In the genomic region with DNA sequence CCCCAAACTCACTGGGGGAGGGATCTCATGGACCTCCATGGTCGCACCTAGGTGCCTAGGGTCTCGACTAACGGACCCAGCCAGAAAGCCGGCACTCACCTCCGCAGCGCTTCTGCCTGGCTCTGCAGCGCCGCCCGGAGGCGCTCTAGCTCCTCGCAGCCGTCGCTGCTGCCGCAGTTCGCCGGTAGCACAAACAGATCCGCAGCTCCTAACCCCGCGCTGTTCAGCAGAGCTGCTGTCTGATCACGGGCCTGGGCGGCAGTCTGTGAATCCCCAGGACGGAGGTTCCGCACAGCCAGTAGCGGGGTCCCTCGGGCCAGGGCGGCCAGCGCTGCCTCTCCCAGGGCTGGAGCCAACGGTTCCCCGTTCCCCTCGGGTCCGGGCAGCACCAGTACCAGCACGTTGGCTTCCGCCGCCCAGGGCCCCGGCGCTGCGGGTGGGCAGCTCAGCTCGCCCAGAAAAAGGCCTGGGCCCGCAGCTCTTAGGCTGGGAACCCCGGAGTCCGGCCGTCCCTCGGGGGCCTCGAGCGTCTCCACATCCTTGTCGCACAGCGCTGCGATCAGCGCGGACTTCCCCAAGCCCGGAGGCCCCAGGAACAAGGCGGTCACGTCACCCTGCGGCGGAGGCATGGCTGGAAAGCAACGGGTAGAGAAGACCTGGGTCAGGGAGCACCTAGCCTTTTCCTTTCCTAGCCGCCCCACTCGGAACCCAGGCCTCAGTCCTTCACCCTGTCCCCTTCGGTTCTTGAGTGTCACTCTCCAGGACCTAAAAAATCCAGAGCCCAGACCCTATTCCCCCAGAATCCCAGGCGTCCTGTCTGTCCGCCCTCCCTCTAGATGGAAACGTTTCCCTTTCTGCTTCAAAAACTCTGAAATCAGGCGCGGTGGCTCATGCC, we compare ENCODE assay signal across 8 cellular contexts. TPM values are rescaled to one million over a fixed set of nuclear protein-coding genes. Genes with fewer than 3 reads are reported as not detected.
A peak's percentile ranks its signal among the peaks of the same experiment; 100 is the strongest.
DNase-seq lines count a peak whose midpoint lies in the region; TF ChIP-seq lines count a peak whose summit lies in the region.

No MANE protein-coding gene starts in this region.

- peak overlapping the region; percentile 86 for H3K9ac ChIP-seq in GM23248
- peak overlapping the region; percentile 89 for H3K9ac ChIP-seq in mesendoderm (ENCODE audit: low read length)

- WGBS in GM23248 (ENCODE audit: low coverage in 1 of 2, low lambda C conversion rate in 2 of 2, missing lambda C conversion rate in 2 of 2), 2 experiments: 3% methylated on average over 56 to 64 of the region's 64 CpGs
- WGBS in mesendoderm (ENCODE audit: extremely low coverage, insufficient coverage, low lambda C conversion rate): no CpG with 5 or more reads among the region's 64 CpGs

- H3K79me2 ChIP-seq in GM23248 (ENCODE audit: insufficient read depth) (peaks cover 82% of the 10 kb centered on the region), mesendoderm (ENCODE audit: control insufficient read depth, insufficient read depth, low read length) (peaks cover 17% of the 10 kb centered on the region)

- H2BK120ac ChIP-seq in mesendoderm (ENCODE audit: low read depth, low read length): no peak overlapping the region

- H3K4ac ChIP-seq in mesendoderm (ENCODE audit: low read depth, low read length): no peak overlapping the region

- H3K9me2 ChIP-seq in GM23248 (ENCODE audit: insufficient read depth): no peaks in the 10 kb centered on the region

- no peak overlapping the region for H2AK5ac ChIP-seq in mesendoderm (ENCODE audit: low read length)

- peak overlapping the region; percentile 89 for H3K56ac ChIP-seq in mesendoderm (ENCODE audit: low read length)

- no peaks in the 10 kb centered on the region for H4K20me1 ChIP-seq in GM23248 (ENCODE audit: insufficient read depth)

- H3K4me2 ChIP-seq in GM23248 (ENCODE audit: unreplicated experiment) (peak overlapping the region; percentile 85), mesendoderm (ENCODE audit: low read length) (peak overlapping the region; percentile 79)

- H3K27me3 ChIP-seq in BE2C (no peaks in the 10 kb centered on the region), GM23248 (replicated peaks; ENCODE audit: insufficient read depth) (no peaks in the 10 kb centered on the region), mesendoderm (ENCODE audit: insufficient read depth, low read length, poor library complexity) (no peaks in the 10 kb centered on the region)

- peak overlapping the region; percentile 79 for H3K27ac ChIP-seq in GM23248
- no peak overlapping the region for H3K27ac ChIP-seq in mesendoderm (ENCODE audit: low read depth, low read length)

- H3K4me3 ChIP-seq in BE2C (ENCODE audit: low read depth, low read length): peak overlapping the region; percentile 92
- peak overlapping the region; percentile 94 for H3K4me3 ChIP-seq in GM23248
- peak overlapping the region; percentile 85 for H3K4me3 ChIP-seq in mesendoderm (ENCODE audit: low read length)

- H3F3A ChIP-seq in GM23248 (ENCODE audit: insufficient read depth): peaks cover 4% of the 10 kb centered on the region; the same call in 1 of the 2 replicates

- no peak overlapping the region for H2BK5ac ChIP-seq in mesendoderm (ENCODE audit: low read length)

- peak; percentile 78 for DNase-seq in BE2C
- peak; percentile 85 for DNase-seq in GM23248
- peak; percentile 88 for DNase-seq in NCI-H748 (lab: John Stamatoyannopoulos, UW; ENCODE audit: unreplicated experiment)
- DNase-seq in activated CD4-positive, alpha-beta T cell treated with anti-CD3 and anti-CD28 coated beads, Interleukin-2, amount 50 U/mL, for 48 hours: peak; percentile 71 to 77
- peak; percentile 59 for DNase-seq in effector CD4-positive, alpha-beta T cell
- peak; percentile 84 for DNase-seq in mesendoderm
- peak; percentile 39 to 44 for DNase-seq in stimulated activated CD8-positive, alpha-beta memory T cell treated with anti-CD3 and anti-CD28 coated beads, Interleukin-15, amount 100 ng/mL, for 4 hours (ENCODE audit: low read depth in 2 of 2)
- no peak for DNase-seq in LoVo (ENCODE audit: low spot score)

- H3K79me1 ChIP-seq in mesendoderm (ENCODE audit: low read length): peaks cover 16% of the 10 kb centered on the region

- H3K18ac ChIP-seq in mesendoderm (ENCODE audit: low read length): peak overlapping the region; percentile 30

- no peak overlapping the region for H4K5ac ChIP-seq in mesendoderm (ENCODE audit: low read length)

- no peaks in the 10 kb centered on the region for H3K9me3 ChIP-seq in BE2C
- H3K9me3 ChIP-seq in GM23248 (ENCODE audit: low read depth): no peaks in the 10 kb centered on the region

- peak; percentile 89 for TF ChIP-seq CTCF in BE2C (IDR thresholded peaks at IDR 0.05; ENCODE audit: low read depth, low read length)

- H3K23ac ChIP-seq in mesendoderm (ENCODE audit: low read length): peak overlapping the region; percentile 48

- in situ Hi-C loops in GM23248 (cut with MboI): no loop called here

- H4K8ac ChIP-seq in mesendoderm (ENCODE audit: low read depth, low read length): no peak overlapping the region

- H3K36me3 ChIP-seq in BE2C (peaks cover 10% of the 10 kb centered on the region; the same call in 1 of the 2 replicates), GM23248 (ENCODE audit: low read depth) (no peaks in the 10 kb centered on the region; the same call in 1 of the 2 replicates), mesendoderm (ENCODE audit: control insufficient read depth, insufficient read depth, low read length) (no peaks in the 10 kb centered on the region)

- H2AFZ ChIP-seq in GM23248: peak overlapping the region; percentile 80

- H3K4me1 ChIP-seq in BE2C (no peaks in the 10 kb centered on the region), GM23248 (ENCODE audit: insufficient read depth) (peaks cover 22% of the 10 kb centered on the region), mesendoderm (ENCODE audit: control insufficient read depth, low read depth, low read length) (peaks cover 1% of the 10 kb centered on the region)

- no peak overlapping the region for H2BK15ac ChIP-seq in mesendoderm (replicated peaks; ENCODE audit: low read depth)

RNA-seq across cellular contexts. Expression of gene IRGQ, which starts 1.0 kb away (rescaled TPM):
- 12.9 TPM for polyA plus RNA-seq in BE2C (2012; ENCODE audit: insufficient read depth, insufficient read length, low read depth)
- total RNA-seq in GM23248 (2014; rRNA removed; shearing (Covaris generic)): 19.9 and 25.5 TPM in 2 replicates
- 5.7 and 6.0 TPM in 2 replicates for polyA plus RNA-seq in GM23248 (2016; fragmentation: Nextera tagmentation; extraction: Ambion mirVana)
- polyA plus RNA-seq in mesendoderm (2013, experiment 1 of 2): 10.8 TPM
- polyA plus RNA-seq in mesendoderm (2013, experiment 2 of 2): 9.5 TPM

RNA-seq across cellular contexts. Expression of gene ZNF576, which starts 1.4 kb away (rescaled TPM):
- polyA plus RNA-seq in BE2C (2012; ENCODE audit: insufficient read depth, insufficient read length, low read depth): 39.9 TPM
- total RNA-seq in GM23248 (2014; rRNA removed; shearing (Covaris generic)): 11.7 and 14.4 TPM in 2 replicates
- polyA plus RNA-seq in GM23248 (2016; fragmentation: Nextera tagmentation; extraction: Ambion mirVana): 19.3 and 22.2 TPM in 2 replicates
- 19.7 TPM for polyA plus RNA-seq in mesendoderm (2013, experiment 1 of 2)
- polyA plus RNA-seq in mesendoderm (2013, experiment 2 of 2): 20.0 TPM

RNA-seq across cellular contexts. Expression of gene SRRM5, which starts 16.9 kb away (rescaled TPM):
- polyA plus RNA-seq in BE2C (2012; ENCODE audit: insufficient read depth, insufficient read length, low read depth): 0.45 TPM
- not detected in 2 replicates for total RNA-seq in GM23248 (2014; rRNA removed; shearing (Covaris generic))
- polyA plus RNA-seq in GM23248 (2016; fragmentation: Nextera tagmentation; extraction: Ambion mirVana): not detected in 2 replicates
- polyA plus RNA-seq in mesendoderm (2013, experiment 1 of 2): 0.08 TPM
- 0.08 TPM for polyA plus RNA-seq in mesendoderm (2013, experiment 2 of 2)

RNA-seq across cellular contexts. Expression of gene PINLYP, which starts 19.4 kb away (rescaled TPM):
- polyA plus RNA-seq in BE2C (2012; ENCODE audit: insufficient read depth, insufficient read length, low read depth): 0.37 TPM
- 1.8 TPM in 1 of 2 replicates, not detected in the other for total RNA-seq in GM23248 (2014; rRNA removed; shearing (Covaris generic))
- polyA plus RNA-seq in GM23248 (2016; fragmentation: Nextera tagmentation; extraction: Ambion mirVana): 1.3 and 2.5 TPM in 2 replicates
- polyA plus RNA-seq in mesendoderm (2013, experiment 1 of 2): 8.6 TPM
- polyA plus RNA-seq in mesendoderm (2013, experiment 2 of 2): 8.5 TPM

RNA-seq across cellular contexts. Expression of gene XRCC1, which starts 19.6 kb away (rescaled TPM):
- polyA plus RNA-seq in BE2C (2012; ENCODE audit: insufficient read depth, insufficient read length, low read depth): 17.7 TPM
- total RNA-seq in GM23248 (2014; rRNA removed; shearing (Covaris generic)): 26.7 and 28.0 TPM in 2 replicates
- 26.7 and 32.4 TPM in 2 replicates for polyA plus RNA-seq in GM23248 (2016; fragmentation: Nextera tagmentation; extraction: Ambion mirVana)
- 25.6 TPM for polyA plus RNA-seq in mesendoderm (2013, experiment 1 of 2)
- 24.3 TPM for polyA plus RNA-seq in mesendoderm (2013, experiment 2 of 2)
